ENCODE assay signal across 21 cellular contexts in the genomic region with DNA sequence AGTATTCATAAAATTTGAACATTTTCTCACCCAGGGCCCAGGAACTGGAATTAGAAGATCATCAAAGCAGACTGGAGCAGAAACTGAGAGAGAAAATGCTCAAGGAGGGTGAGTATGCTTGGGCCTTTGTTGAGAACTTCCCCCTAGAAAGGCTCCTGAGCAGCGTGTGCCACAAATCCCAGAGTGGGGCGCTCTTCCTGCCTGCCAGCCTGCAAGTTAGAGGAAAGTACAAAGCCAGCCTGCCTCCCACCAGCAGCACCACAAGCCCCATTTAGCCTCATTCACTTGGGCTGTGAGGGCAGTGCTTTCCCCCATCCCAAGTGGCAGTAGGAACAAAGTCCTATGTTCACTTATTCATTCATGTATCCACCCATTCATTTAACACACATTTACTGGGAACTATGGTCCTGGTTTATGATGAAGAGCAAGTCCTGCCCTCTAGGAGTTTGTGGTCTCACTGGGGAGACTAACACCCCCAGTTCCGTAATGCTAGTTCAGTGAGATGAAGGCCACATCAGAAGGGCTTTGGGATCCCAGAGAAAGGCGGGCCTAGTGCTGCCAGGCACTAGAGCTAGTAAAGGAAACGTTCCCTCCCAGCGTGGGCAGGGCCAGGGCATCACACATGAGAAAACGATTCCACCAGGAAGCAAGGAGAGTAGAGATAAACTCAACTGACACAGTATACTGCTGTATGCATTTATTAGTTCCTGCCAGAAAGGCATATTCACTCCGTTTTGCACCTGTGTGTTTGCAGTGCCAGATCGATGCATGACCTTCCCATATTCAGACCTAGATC. TPM values are rescaled to one million over a fixed set of nuclear protein-coding genes. Genes with fewer than 3 reads are reported as not detected.
"Had no signal": no experiment of that assay in that cellular context is flagged by ENCODE, and none has a peak within 500 bp of the region (broad histone marks: within the 10 kb centered on the region; RNA-seq: fewer than 3 reads in every experiment).

No MANE protein-coding gene starts in this region.

- H3K36me3 ChIP-seq: esophagus muscularis mucosa, gastroesophageal sphincter, heart left ventricle, lower lobe of right lung, vagina had no signal

- DNase-seq: activated CD4-positive, alpha-beta T cell treated with anti-CD3 and anti-CD28 coated beads, Interleukin-2, amount 10 ng/mL, durations not matched to agents 7 days and 5 days; activated CD8-positive, alpha-beta T cell treated with anti-CD3 and anti-CD28 coated beads, Interleukin-2, amount 10 ng/mL, durations not matched to agents 7 days and 5 days; activated naive CD4-positive, alpha-beta T cell treated with anti-CD3 and anti-CD28 coated beads, Interleukin-2, amount 50 U/mL, for 16 hours; activated T-cell treated with anti-CD3 and anti-CD28 coated beads, Interleukin-2, amount 50 U/mL, for 4 hours; cerebellar nuclear complex; effector CD8-positive, alpha-beta T cell; heart left ventricle; left cardiac atrium; lower lobe of right lung; posterior cingulate gyrus; retina; stimulated activated naive CD4-positive, alpha-beta T cell; SW 1271 had no signal

- H3K27me3 Mint-ChIP-seq: activated CD4-positive, alpha-beta T cell treated with anti-CD3 and anti-CD28 coated beads, Interleukin-2, amount 10 ng/mL, durations not matched to agents 7 days and 5 days; dendritic cell treated with granulocyte-macrophage colony-stimulating factor and Interleukin-4, amounts not matched to agents 40 ng/mL and 50 ng/mL, for 4 days had no signal

- H3K9me3 ChIP-seq: ascending aorta, esophagus muscularis mucosa, gastroesophageal sphincter, heart left ventricle, lower lobe of right lung, vagina had no signal

- H3K4me3 Mint-ChIP-seq: activated CD4-positive, alpha-beta T cell treated with anti-CD3 and anti-CD28 coated beads, Interleukin-2, amount 10 ng/mL, durations not matched to agents 7 days and 5 days; activated CD8-positive, alpha-beta T cell treated with anti-CD3 and anti-CD28 coated beads, Interleukin-2, amount 10 ng/mL, durations not matched to agents 7 days and 5 days; activated T-cell treated with anti-CD3 and anti-CD28 coated beads, Interleukin-2, amount 50 U/mL, for 4 hours; dendritic cell treated with granulocyte-macrophage colony-stimulating factor and Interleukin-4, amounts not matched to agents 40 ng/mL and 50 ng/mL, for 4 days; nephron had no signal

- H3K27ac Mint-ChIP-seq: dendritic cell treated with granulocyte-macrophage colony-stimulating factor and Interleukin-4, amounts not matched to agents 40 ng/mL and 50 ng/mL, for 4 days; nephron had no signal

- H3K27ac ChIP-seq: ascending aorta, esophagus muscularis mucosa, gastroesophageal sphincter, heart left ventricle, lower lobe of right lung, vagina had no signal

- ATAC-seq: activated CD4-positive, CD25-positive, alpha-beta regulatory T cell treated with anti-CD3 and anti-CD28 coated beads, Interleukin-2, amount 50 U/mL, for 24 hours; activated CD8-positive, alpha-beta T cell treated with anti-CD3 and anti-CD28 coated beads, Interleukin-2, amount 10 ng/mL, durations not matched to agents 7 days and 5 days; activated T-cell treated with anti-CD3 and anti-CD28 coated beads, Interleukin-2, amount 50 U/mL, for 4 hours; gastroesophageal sphincter; heart left ventricle; left cardiac atrium; lower lobe of right lung had no signal

- H3K4me1 ChIP-seq: ascending aorta, esophagus muscularis mucosa, gastroesophageal sphincter, lower lobe of right lung, vagina had no signal

- H3K9me3 Mint-ChIP-seq: activated CD4-positive, alpha-beta T cell treated with anti-CD3 and anti-CD28 coated beads, Interleukin-2, amount 10 ng/mL, durations not matched to agents 7 days and 5 days; activated T-cell treated with anti-CD3 and anti-CD28 coated beads, Interleukin-2, amount 50 U/mL, for 4 hours; dendritic cell treated with granulocyte-macrophage colony-stimulating factor and Interleukin-4, amounts not matched to agents 40 ng/mL and 50 ng/mL, for 4 days; nephron had no signal

- H3K27me3 ChIP-seq: ascending aorta, esophagus muscularis mucosa, gastroesophageal sphincter, heart left ventricle, vagina had no signal

- H3K4me3 ChIP-seq: ascending aorta, esophagus muscularis mucosa, gastroesophageal sphincter, heart left ventricle, lower lobe of right lung, vagina had no signal

RNA-seq across cellular contexts. Expression of a gene that starts 22.4 kb away (rescaled TPM):
- total RNA-seq: activated CD8-positive, alpha-beta T cell treated with anti-CD3 and anti-CD28 coated beads, Interleukin-2, amount 10 ng/mL, durations not matched to agents 7 days and 5 days; T-helper 2 cell treated with Interferon-gamma antibody and Interleukin-4, amounts not matched to agents 100 ng/mL and 5 ng/mL, for 36 hours had no signal
